Comparison of ENCODE assay signal across 1 cellular context in the genomic region with DNA sequence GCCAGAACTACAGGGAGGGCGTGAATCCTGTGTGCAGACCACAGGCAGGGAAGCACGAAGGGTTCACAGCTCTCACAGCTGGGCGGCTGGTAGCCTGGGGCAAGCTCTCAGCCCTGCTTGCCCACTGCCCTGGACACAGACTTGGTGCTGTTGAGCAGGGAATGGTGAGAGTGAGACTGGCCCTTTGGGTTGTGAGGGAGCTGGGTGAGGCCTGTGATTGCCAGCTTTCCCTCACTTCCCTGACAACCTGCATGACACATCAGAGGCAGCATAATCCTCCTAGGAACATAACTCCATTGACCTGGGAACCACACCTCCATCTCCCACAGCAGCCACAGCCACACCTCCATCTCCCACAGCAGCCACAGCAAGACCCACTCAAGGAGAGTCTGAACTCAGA.
TF ChIP-seq lines count a peak whose summit lies in the region.

No MANE protein-coding gene starts in this region.

TF ChIP-seq in HCT116, 20 proteins besides CTCF, POLR2A, EP300 and RAD21 (continued from another document):
- TF ChIP-seq ZBTB33 (IDR thresholded peaks at IDR 0.05; ENCODE audit: extremely low read depth, insufficient replicate concordance, low read length) (no peak), MAX (IDR thresholded peaks at IDR 0.05) (no peak)
